Comparison of ENCODE assay signal across 29 cellular contexts in the genomic region with DNA sequence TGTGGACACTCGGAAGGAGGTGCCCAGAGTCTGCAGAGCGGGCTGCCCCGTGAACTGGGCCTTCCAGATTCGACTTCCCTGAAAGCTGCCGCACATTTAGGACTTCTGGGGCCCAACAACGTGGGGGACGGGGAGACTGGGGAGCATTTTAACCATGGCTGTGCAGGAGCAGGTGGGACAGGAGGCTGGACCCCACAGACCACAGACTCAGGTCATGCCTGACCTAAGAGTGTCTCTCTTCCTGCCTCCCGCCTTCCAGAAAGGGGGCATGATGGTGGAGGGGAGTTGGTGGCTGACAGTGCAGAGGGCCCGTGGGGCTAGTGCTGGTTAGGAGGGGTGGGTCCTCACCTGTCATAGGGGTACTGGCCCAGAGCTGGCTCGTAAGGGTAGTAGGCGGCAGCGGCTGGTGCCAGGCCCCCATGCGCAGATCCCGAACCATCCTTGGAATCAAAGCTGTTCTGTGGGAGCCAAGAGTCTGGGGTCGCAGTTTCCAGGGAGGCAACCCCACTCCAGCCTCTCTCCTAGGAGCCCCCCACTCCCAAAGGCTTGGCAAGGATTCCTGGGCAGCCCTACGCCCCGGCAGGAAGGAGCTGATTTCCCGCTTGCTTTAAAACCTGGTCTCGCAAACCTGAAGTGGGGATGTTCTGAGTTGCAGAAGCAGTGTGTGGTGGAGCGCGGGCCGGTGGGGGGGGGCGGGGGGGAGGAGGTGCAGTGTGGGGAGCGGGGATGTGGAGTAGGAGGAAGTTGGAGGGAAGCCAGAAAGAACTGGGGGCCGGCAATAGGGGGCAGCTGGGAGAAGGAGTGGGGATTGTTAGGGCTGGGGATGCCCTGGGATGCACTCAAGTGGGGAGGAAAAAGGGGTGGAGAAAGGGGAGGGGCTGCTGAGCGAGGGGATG. TPM values are rescaled to one million over a fixed set of nuclear protein-coding genes. Genes with fewer than 3 reads are reported as not detected.
A peak's percentile ranks its signal among the peaks of the same experiment; 100 is the strongest.
DNase-seq lines count a peak whose midpoint lies in the region; TF ChIP-seq lines count a peak whose summit lies in the region.
"Had no signal": no experiment of that assay in that cellular context is flagged by ENCODE, and none has a peak within 500 bp of the region (broad histone marks: within the 10 kb centered on the region; RNA-seq: fewer than 3 reads in every experiment).

No MANE protein-coding gene starts in this region.

- H3K4me2 ChIP-seq in neural cell (ENCODE audit: low read length): no peak overlapping the region
- H3K4me2 ChIP-seq: A549, smooth muscle cell had no signal

- H4K20me1 ChIP-seq in neural cell (ENCODE audit: insufficient read depth): no peaks in the 10 kb centered on the region

- no peaks in the 10 kb centered on the region for H3K79me2 ChIP-seq in neural cell (replicated peaks; ENCODE audit: insufficient read depth, low read length)

- peak; percentile 63 for DNase-seq in NCI-H748 (lab: John Stamatoyannopoulos, UW; ENCODE audit: unreplicated experiment)
- no peak for DNase-seq in NCI-H748 treated with DMSO at 0.1 percent for 48 hours (lab: John Stamatoyannopoulos, UW)
- peak; percentile 31 for DNase-seq in GM10266 (ENCODE audit: extremely low spot score)
- peak; percentile 16 for DNase-seq in SKM-1 treated with dmso at 0.1 percent for 144 hours (lab: John Stamatoyannopoulos, UW; ENCODE audit: unreplicated experiment)
- no peak for DNase-seq in activated CD4-positive, CD25-positive, alpha-beta regulatory T cell treated with anti-CD3 and anti-CD28 coated beads, Interleukin-2, amount 50 U/mL, for 72 hours
- no peak for DNase-seq in stimulated activated CD4-positive, alpha-beta T cell treated with anti-CD3 and anti-CD28 coated beads, Interleukin-4, amount 100 ng/mL, for 24 hours
- no peak for DNase-seq in cerebellar nuclear complex (lab: John Stamatoyannopoulos, UW)
- DNase-seq: activated CD4-positive, alpha-beta T cell treated with anti-CD3 and anti-CD28 coated beads for 4 hours; activated CD8-positive, alpha-beta memory T cell treated with anti-CD3 and anti-CD28 coated beads, Interleukin-2, amount 10 ng/mL, durations not matched to agents 7 days and 5 days; activated naive CD4-positive, alpha-beta T cell treated with Interleukin-2 at 50 U/mL for 16 hours; activated T-cell treated with anti-CD3 and anti-CD28 coated beads, Interleukin-2, amount 50 U/mL, for 72 hours; BE2C; brain microvascular endothelial cell; COR-L47; effector CD8-positive, alpha-beta T cell; erythroblast; glutamatergic neuron; naive thymus-derived CD8-positive, alpha-beta T cell; NCI-H1092; NCI-H1930; NCI-H69; stimulated activated CD4-positive, alpha-beta T cell treated with anti-CD3 and anti-CD28 coated beads, Interleukin-2, amount 100 ng/mL, for 24 hours had no signal

- H3K36me3 ChIP-seq in neural cell (ENCODE audit: insufficient read depth, low read length): no peaks in the 10 kb centered on the region
- H3K36me3 ChIP-seq: BE2C, brain microvascular endothelial cell, lower lobe of right lung, right atrium auricular region, tibial nerve had no signal

- no peak for TF ChIP-seq CTCF in GM10266 (IDR thresholded peaks at IDR 0.05; ENCODE audit: control insufficient read depth, insufficient read depth, low read depth, missing control alignments)
- no peak for TF ChIP-seq CTCF in neural cell (IDR thresholded peaks at IDR 0.05; ENCODE audit: poor library complexity, severe bottlenecking)

- H3K9me2 ChIP-seq in neural cell (ENCODE audit: insufficient read depth, low read length): no peaks in the 10 kb centered on the region

- TF ChIP-seq EP300 in neural cell (conservative IDR thresholded peaks at IDR 0.05; ENCODE audit: poor library complexity, severe bottlenecking): no peak

- H3F3A ChIP-seq in neural cell (ENCODE audit: insufficient read depth, low read length, poor library complexity, severe bottlenecking): no peaks in the 10 kb centered on the region

- H2AFZ ChIP-seq in neural cell (ENCODE audit: low read depth, low read length): no peak overlapping the region

- no peak overlapping the region for H3K4me3 ChIP-seq in neural cell (ENCODE audit: low read length)
- H3K4me3 ChIP-seq: A549, lower lobe of right lung, right atrium auricular region, SK-N-MC, smooth muscle cell, tibial nerve had no signal

- peaks cover 100% of the 10 kb centered on the region for H3K27me3 ChIP-seq in neural cell (ENCODE audit: insufficient read depth, low read depth, low read length)

- TF ChIP-seq RAD21 in neural cell (conservative IDR thresholded peaks at IDR 0.05): no peak

- no peaks in the 10 kb centered on the region for H3K9me3 ChIP-seq in neural cell (ENCODE audit: low read length)
- H3K9me3 ChIP-seq: A549, BE2C, lower lobe of right lung, right atrium auricular region, tibial nerve had no signal

- H3K9ac ChIP-seq in neural cell (ENCODE audit: low read length): no peak overlapping the region

- no peak overlapping the region for H3K27ac ChIP-seq in neural cell (ENCODE audit: low read length)
- H3K27ac ChIP-seq: A549, brain microvascular endothelial cell, lower lobe of right lung, right atrium auricular region, SK-N-MC, tibial nerve had no signal

TF ChIP-seq in neural cell, 6 proteins besides CTCF, POLR2A, EP300 and RAD21:
- peak; percentile 58 for TF ChIP-seq EZH2 (IDR thresholded peaks at IDR 0.05; ENCODE audit: borderline replicate concordance, insufficient read depth, low read length, poor library complexity, severe bottlenecking)
- no peak for TF ChIP-seq POLR2AphosphoS5 (IDR thresholded peaks at IDR 0.05)

RNA-seq across cellular contexts. Expression of a gene that starts 2.1 kb away (rescaled TPM):
- polyA plus RNA-seq in neural cell: not detected in 2 replicates
- not detected in 2 replicates for polyA minus RNA-seq in neural cell
- polyA plus RNA-seq: naive thymus-derived CD8-positive, alpha-beta T cell had no signal

Comparison
In these comparisons a context has a peak if more than half of its experiments do, and no peak if none do; other contexts are left out.
1. DNase-seq: peak in NCI-H748 (single experiment), GM10266 (single experiment) and SKM-1 treated with dmso at 0.1 percent for 144 hours (single experiment); none in NCI-H748 treated with DMSO at 0.1 percent for 48 hours (single experiment), activated CD4-positive, CD25-positive, alpha-beta regulatory T cell treated with anti-CD3 and anti-CD28 coated beads, Interleukin-2, amount 50 U/mL, for 72 hours (single experiment), stimulated activated CD4-positive, alpha-beta T cell treated with anti-CD3 and anti-CD28 coated beads, Interleukin-4, amount 100 ng/mL, for 24 hours (single experiment) and cerebellar nuclear complex (0 of 2).